ENCODE assay signal across 21 cellular contexts in the genomic region with DNA sequence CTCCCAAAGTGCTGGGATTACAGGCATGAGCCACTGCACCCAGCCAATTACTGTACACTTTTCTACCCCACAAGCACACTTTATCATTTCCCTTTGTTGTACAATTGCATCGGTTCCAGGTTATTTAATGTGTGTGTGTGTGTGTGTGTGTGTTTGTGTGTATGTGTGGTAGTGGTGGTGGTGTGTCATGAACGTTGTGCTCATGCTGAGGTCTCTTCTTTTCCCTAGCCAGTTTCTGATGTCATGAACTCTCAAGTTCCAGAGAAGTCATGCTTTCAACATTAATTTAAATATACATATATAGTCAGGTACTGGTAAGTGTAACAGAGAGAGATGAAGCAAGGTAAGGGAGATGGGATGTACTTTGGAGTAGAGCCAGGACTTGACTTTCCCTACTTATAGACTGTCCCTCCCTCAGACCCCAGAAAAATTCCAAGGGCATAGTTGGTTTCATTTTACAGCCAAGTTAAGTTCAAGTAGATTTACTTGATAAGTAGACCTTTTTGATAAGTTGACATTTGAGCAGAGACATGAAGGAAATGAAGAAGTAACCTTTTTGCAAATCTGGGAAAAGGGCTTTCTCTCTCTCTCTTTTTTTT. TPM values are rescaled to one million over a fixed set of nuclear protein-coding genes. Genes with fewer than 3 reads are reported as not detected.
DNase-seq lines count a peak whose midpoint lies in the region; ATAC-seq and TF ChIP-seq lines count a peak whose summit lies in the region.
"Had no signal": no experiment of that assay in that cellular context is flagged by ENCODE, and none has a peak within 500 bp of the region (broad histone marks: within the 10 kb centered on the region; RNA-seq: fewer than 3 reads in every experiment).

No MANE protein-coding gene starts in this region.

- H3K27me3 ChIP-seq in Panc1 (ENCODE audit: control insufficient read depth, insufficient read depth, low read length) (no peaks in the 10 kb centered on the region), upper lobe of right lung (no peaks in the 10 kb centered on the region), hepatocyte (no peaks in the 10 kb centered on the region)
- H3K27me3 ChIP-seq: ascending aorta, SJCRH30, testis had no signal

- CTCF ChIA-PET in Panc1 (lab: Charles Lee): no interaction called here

- intact Hi-C loops in Panc1 (cut with micrococcal nuclease; ENCODE audit: unreplicated experiment) (loop anchor here (10.0 kb wide), 1 partner anchor 709 kb away; no protein-coding TSS in a partner anchor), upper lobe of right lung (cut with DNase I) (loop anchor here (10.0 kb wide), 1 partner anchor 81 kb away; no protein-coding TSS in a partner anchor)

- no peak overlapping the region for H3K4me3 ChIP-seq in Panc1 (ENCODE audit: low read depth in 2 of 2, low read length in 2 of 2)
- no peak overlapping the region for H3K4me3 ChIP-seq in upper lobe of right lung
- no peak overlapping the region for H3K4me3 ChIP-seq in hepatocyte
- H3K4me3 ChIP-seq: ascending aorta, prostate gland, SJCRH30, smooth muscle cell, testis had no signal

- H3K4me2 ChIP-seq in hepatocyte: no peak overlapping the region
- H3K4me2 ChIP-seq: smooth muscle cell had no signal

- WGBS in hepatocyte (ENCODE audit: low lambda C conversion rate, missing lambda C conversion rate): 76% methylated on average over 2 of the region's 2 CpGs

- POLR2A ChIA-PET in Panc1 (lab: Charles Lee): no interaction called here

- no peak for ATAC-seq in activated naive CD8-positive, alpha-beta T cell treated with anti-CD3 and anti-CD28 coated beads, Interleukin-2, amount 50 U/mL, for 24 hours
- ATAC-seq in Panc1 (no peak), upper lobe of right lung (no peak), GM21786 (IDR thresholded peaks at IDR 0.05; ENCODE audit: unreplicated experiment) (no peak)
- ATAC-seq: natural killer cell treated with Interleukin-12 subunit alpha and Interleukin-12 subunit beta and Interleukin-15 and Interleukin-18, amount 100 ng/mL, for 72 hours had no signal

- H3K36me3 ChIP-seq in Panc1 (ENCODE audit: control insufficient read depth, insufficient read depth, low read length): no peaks in the 10 kb centered on the region
- H3K36me3 ChIP-seq in upper lobe of right lung: no peaks in the 10 kb centered on the region
- H3K36me3 ChIP-seq in hepatocyte (replicated peaks; ENCODE audit: insufficient read depth, low read depth): no peaks in the 10 kb centered on the region
- H3K36me3 ChIP-seq: ascending aorta, prostate gland, SJCRH30 had no signal

- H3K4me3 Mint-ChIP-seq in activated naive CD8-positive, alpha-beta T cell treated with anti-CD3 and anti-CD28 coated beads, Interleukin-2, amount 50 U/mL, for 24 hours: no peak overlapping the region
- no peak overlapping the region for H3K4me3 Mint-ChIP-seq in activated naive CD8-positive, alpha-beta T cell treated with anti-CD3 and anti-CD28 coated beads for 36 hours

- H3K36me3 Mint-ChIP-seq in activated naive CD8-positive, alpha-beta T cell treated with anti-CD3 and anti-CD28 coated beads, Interleukin-2, amount 50 U/mL, for 24 hours (ENCODE audit: low read depth): no peaks in the 10 kb centered on the region
- H3K36me3 Mint-ChIP-seq in activated naive CD8-positive, alpha-beta T cell treated with anti-CD3 and anti-CD28 coated beads for 36 hours: no peaks in the 10 kb centered on the region
- H3K36me3 Mint-ChIP-seq: natural killer cell treated with Interleukin-12 subunit alpha and Interleukin-12 subunit beta and Interleukin-15 and Interleukin-18, amount 100 ng/mL, for 72 hours had no signal

- no peak overlapping the region for H2AFZ ChIP-seq in hepatocyte

- peaks cover 27% of the 10 kb centered on the region for H3K4me1 ChIP-seq in Panc1 (ENCODE audit: control insufficient read depth, insufficient read depth, low read length)
- peaks cover 20% of the 10 kb centered on the region for H3K4me1 ChIP-seq in upper lobe of right lung
- peaks cover 23% of the 10 kb centered on the region for H3K4me1 ChIP-seq in hepatocyte (ENCODE audit: insufficient read depth)
- H3K4me1 ChIP-seq: prostate gland had no signal

- peak overlapping the region; percentile 72 for H3K27ac Mint-ChIP-seq in activated naive CD8-positive, alpha-beta T cell treated with anti-CD3 and anti-CD28 coated beads, Interleukin-2, amount 50 U/mL, for 24 hours
- no peak overlapping the region for H3K27ac Mint-ChIP-seq in activated naive CD8-positive, alpha-beta T cell treated with anti-CD3 and anti-CD28 coated beads for 36 hours

- TF ChIP-seq CTCF in Panc1 (IDR thresholded peaks at IDR 0.05) (no peak), upper lobe of right lung (IDR thresholded peaks at IDR 0.05) (no peak), hepatocyte (IDR thresholded peaks at IDR 0.05; ENCODE audit: poor library complexity) (no peak)

- H3K27me3 Mint-ChIP-seq in activated naive CD8-positive, alpha-beta T cell treated with anti-CD3 and anti-CD28 coated beads, Interleukin-2, amount 50 U/mL, for 24 hours: no peaks in the 10 kb centered on the region
- H3K27me3 Mint-ChIP-seq in activated naive CD8-positive, alpha-beta T cell treated with anti-CD3 and anti-CD28 coated beads for 36 hours: peaks cover 5% of the 10 kb centered on the region

- no peaks in the 10 kb centered on the region for H3K79me2 ChIP-seq in hepatocyte

- no peaks in the 10 kb centered on the region for H3K9me3 Mint-ChIP-seq in activated naive CD8-positive, alpha-beta T cell treated with anti-CD3 and anti-CD28 coated beads, Interleukin-2, amount 50 U/mL, for 24 hours
- no peaks in the 10 kb centered on the region for H3K9me3 Mint-ChIP-seq in activated naive CD8-positive, alpha-beta T cell treated with anti-CD3 and anti-CD28 coated beads for 36 hours
- H3K9me3 Mint-ChIP-seq: natural killer cell treated with Interleukin-12 subunit alpha and Interleukin-12 subunit beta and Interleukin-15 and Interleukin-18, amount 100 ng/mL, for 72 hours had no signal

- BruUV-seq in Panc1 (replicated peaks; lab: Mats Ljungman, UMichigan): no TSS peak

- H3K9me2 ChIP-seq in hepatocyte (replicated peaks; ENCODE audit: insufficient read depth): no peaks in the 10 kb centered on the region

- no peak for DNase-seq in activated naive CD8-positive, alpha-beta T cell treated with anti-CD3 and anti-CD28 coated beads, Interleukin-2, amount 50 U/mL, for 24 hours
- no peak for DNase-seq in activated naive CD8-positive, alpha-beta T cell treated with anti-CD3 and anti-CD28 coated beads for 36 hours
- DNase-seq in Panc1 (ENCODE audit: low read depth, low spot score) (no peak), fibroblast of peridontal ligament (ENCODE audit: extremely low read depth) (peak; percentile 37), upper lobe of right lung (no peak), hepatocyte (ENCODE audit: low spot score) (no peak), NCI-H226 (no peak)
- DNase-seq: activated CD4-positive, alpha-beta T cell treated with anti-CD3 and anti-CD28 coated beads for 1 hour; activated CD8-positive, alpha-beta memory T cell treated with anti-CD3 and anti-CD28 coated beads, Interleukin-2, amount 50 U/mL, for 48 hours; HCEC 1CT; kidney; MV-4-11; NCI-H1930; NCI-H446 treated with DMSO at 0.1 percent for 48 hours; SJCRH30; testis had no signal

- no peaks in the 10 kb centered on the region for H4K20me1 ChIP-seq in hepatocyte (ENCODE audit: insufficient read depth, poor library complexity, severe bottlenecking)

- H3K4me1 Mint-ChIP-seq in activated naive CD8-positive, alpha-beta T cell treated with anti-CD3 and anti-CD28 coated beads, Interleukin-2, amount 50 U/mL, for 24 hours: peaks cover 55% of the 10 kb centered on the region
- peaks cover 36% of the 10 kb centered on the region for H3K4me1 Mint-ChIP-seq in activated naive CD8-positive, alpha-beta T cell treated with anti-CD3 and anti-CD28 coated beads for 36 hours

- in situ Hi-C loops in Panc1 (cut with HindIII; ENCODE audit: low pct_unique_long_range_greater_than_20kb, low sequenced_read_pairs): no loop called here

- H3K27ac ChIP-seq in Panc1 (ENCODE audit: low read length) (peak overlapping the region; percentile 29; the same call in 1 of the 2 replicates), upper lobe of right lung (no peak overlapping the region), hepatocyte (no peak overlapping the region)
- H3K27ac ChIP-seq: prostate gland, SJCRH30, testis had no signal

- H3K9me3 ChIP-seq in Panc1 (ENCODE audit: control insufficient read depth, insufficient read depth, low read depth, low read length) (no peaks in the 10 kb centered on the region), upper lobe of right lung (no peaks in the 10 kb centered on the region), hepatocyte (ENCODE audit: low read depth) (no peaks in the 10 kb centered on the region)
- H3K9me3 ChIP-seq: ascending aorta, prostate gland, SJCRH30, testis had no signal

RNA-seq across cellular contexts. Expression of gene WEE1, which starts 42.7 kb away (rescaled TPM):
- 10 to 100 TPM; 46.8 to 47.5 TPM for total RNA-seq in activated naive CD8-positive, alpha-beta T cell treated with anti-CD3 and anti-CD28 coated beads for 36 hours
- total RNA-seq in Panc1 (2021; ENCODE audit: unreplicated experiment): 67.9 TPM
- polyA plus RNA-seq in Panc1 (2012; ENCODE audit: insufficient read length): 25.1 TPM
- 10.9 TPM for total RNA-seq in upper lobe of right lung
- 91.0 and 101 TPM in 2 replicates for total RNA-seq in hepatocyte
- polyA plus RNA-seq in hepatocyte: 71.3 and 79.2 TPM in 2 replicates

RNA-seq across cellular contexts. Expression of gene SWAP70, which starts 47.7 kb away (rescaled TPM):
- total RNA-seq in activated naive CD8-positive, alpha-beta T cell treated with anti-CD3 and anti-CD28 coated beads for 36 hours: 10 to 100 TPM; 10.0 to 10.9 TPM
- total RNA-seq in Panc1 (2021; ENCODE audit: unreplicated experiment): 96.0 TPM
- polyA plus RNA-seq in Panc1 (2012; ENCODE audit: insufficient read length): 88.3 TPM
- total RNA-seq in upper lobe of right lung: 61.5 TPM
- 16.3 and 17.3 TPM in 2 replicates for total RNA-seq in hepatocyte
- polyA plus RNA-seq in hepatocyte: 15.6 and 16.8 TPM in 2 replicates
